1 cellular context compared by ENCODE assay signal in the genomic region with DNA sequence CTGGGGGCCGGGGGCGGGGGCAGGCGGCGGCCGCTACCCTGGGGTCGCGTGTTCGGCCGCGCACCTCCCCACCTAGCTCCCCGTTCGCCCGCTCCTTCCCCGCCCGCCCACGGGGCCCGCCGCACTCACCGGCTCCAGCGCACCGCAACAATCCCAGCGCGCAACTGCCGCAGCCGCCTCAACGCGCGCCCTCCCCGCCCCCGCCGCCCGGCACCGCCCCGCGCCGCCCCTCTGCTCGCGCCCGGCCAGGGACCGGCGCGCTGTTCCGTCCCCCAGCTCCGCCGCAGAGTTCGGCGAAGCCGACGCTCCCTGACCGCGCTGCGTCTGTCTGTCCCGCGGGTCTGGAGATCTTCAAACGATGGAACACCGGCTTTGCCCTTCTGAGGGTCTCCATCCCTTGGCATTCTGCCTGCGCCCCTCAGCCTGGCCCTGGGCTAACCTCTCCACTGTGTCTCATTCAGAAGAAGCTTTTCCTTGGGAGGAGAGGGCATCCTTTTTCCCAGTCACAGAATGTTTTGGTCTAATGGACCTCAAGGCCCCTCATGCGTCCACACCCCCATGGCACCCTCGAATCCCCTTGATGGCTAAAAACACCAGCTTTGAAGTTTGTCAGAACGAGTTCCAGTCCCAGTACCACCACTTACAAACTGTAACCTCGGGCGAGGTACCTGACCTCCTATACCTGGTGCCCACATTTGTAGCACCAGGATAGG.
TF ChIP-seq lines count a peak whose summit lies in the region.

A gene (minus strand): TSS at position 166 of the 713 bp plus-strand sequence. CDS start 18,314 bp downstream, outside the sequence.

TF ChIP-seq in H1, 55 proteins besides CTCF, POLR2A, EP300 and RAD21:
- peak; percentile 43; the same call in 1 of the 2 replicates for TF ChIP-seq TAF1 (IDR thresholded peaks at IDR 0.05; ENCODE audit: low read depth, low read length)
- peak; percentile 81 for TF ChIP-seq EGR1 (IDR thresholded peaks at IDR 0.05; ENCODE audit: borderline replicate concordance, low read depth, low read length)
- TF ChIP-seq SIN3A (conservative IDR thresholded peaks at IDR 0.05 in 1 of 2, IDR thresholded peaks at IDR 0.05 in 1 of 2; ENCODE audit: low read depth in 1 of 2, low read length in 2 of 2) = no peak
- no peak for TF ChIP-seq SRF (IDR thresholded peaks at IDR 0.05; ENCODE audit: low read depth, low read length)
- TF ChIP-seq, protein P1, sequence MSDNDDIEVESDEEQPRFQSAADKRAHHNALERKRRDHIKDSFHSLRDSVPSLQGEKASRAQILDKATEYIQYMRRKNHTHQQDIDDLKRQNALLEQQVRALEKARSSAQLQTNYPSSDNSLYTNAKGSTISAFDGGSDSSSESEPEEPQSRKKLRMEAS (IDR thresholded peaks at IDR 0.05) = peak; percentile 39; the same call in 1 of the 2 replicates
- no peak for TF ChIP-seq BRCA1 (IDR thresholded peaks at IDR 0.05; ENCODE audit: low read depth, low read length)
- TF ChIP-seq ZNF274 (IDR thresholded peaks at IDR 0.05; ENCODE audit: borderline replicate concordance, extremely low read depth, low read length) = no peak
- 0 out of 2 replicates have a peak, but pooled peaks have one; percentile 31 for TF ChIP-seq SP1 (IDR thresholded peaks at IDR 0.05; ENCODE audit: low read depth, low read length)
- TF ChIP-seq EZH2 (IDR thresholded peaks at IDR 0.05; ENCODE audit: low read depth, low read length, severe bottlenecking) = peak; percentile 40
- TF ChIP-seq SUZ12 (IDR thresholded peaks at IDR 0.05; ENCODE audit: low read length) = peak; percentile 37; the same call in 1 of the 2 replicates
- no peak for TF ChIP-seq RXRA (IDR thresholded peaks at IDR 0.05; ENCODE audit: insufficient read depth, low read depth, low read length)
- no peak for TF ChIP-seq KDM5A (IDR thresholded peaks at IDR 0.05; ENCODE audit: low read length)
- no peak for TF ChIP-seq SIRT6 (IDR thresholded peaks at IDR 0.05; ENCODE audit: low read length)
- no peak for TF ChIP-seq POLR2AphosphoS5 (IDR thresholded peaks at IDR 0.05; ENCODE audit: low read depth, low read length)
- TF ChIP-seq CBX5 (IDR thresholded peaks at IDR 0.05; ENCODE audit: low read depth, low read length) = no peak
- no peak for TF ChIP-seq SP4 (IDR thresholded peaks at IDR 0.05; ENCODE audit: low read length)
- TF ChIP-seq JUND (IDR thresholded peaks at IDR 0.05; ENCODE audit: low read length) = no peak
- no peak for TF ChIP-seq NANOG (IDR thresholded peaks at IDR 0.05; ENCODE audit: insufficient read depth, low read depth, low read length, poor library complexity, severe bottlenecking)
- no peak for TF ChIP-seq SAP30 (IDR thresholded peaks at IDR 0.05; ENCODE audit: insufficient read depth, insufficient replicate concordance, low read length)
- TF ChIP-seq HDAC6 (IDR thresholded peaks at IDR 0.05; ENCODE audit: low read depth, low read length) = no peak
- peak; percentile 31 for TF ChIP-seq KDM4A (IDR thresholded peaks at IDR 0.05; ENCODE audit: low read depth, low read length, severe bottlenecking)
- TF ChIP-seq YY1 (IDR thresholded peaks at IDR 0.05; ENCODE audit: low read depth, low read length) = peak; percentile 56; the same call in 1 of the 2 replicates
